1 cellular context compared by ENCODE assay signal in genomic region chr20:50138479-50139393, GRCh38.
TF ChIP-seq lines count a peak whose summit lies in the region.

No MANE protein-coding gene starts in this region.

TF ChIP-seq in GM23338, 12 proteins besides CTCF, POLR2A, EP300 and RAD21 (continued from another document):
- no peak for TF ChIP-seq ZNF462 (CRISPR knock-in tag; IDR thresholded peaks at IDR 0.05)
